Comparison of ENCODE assay signal across 23 cellular contexts in the genomic region with DNA sequence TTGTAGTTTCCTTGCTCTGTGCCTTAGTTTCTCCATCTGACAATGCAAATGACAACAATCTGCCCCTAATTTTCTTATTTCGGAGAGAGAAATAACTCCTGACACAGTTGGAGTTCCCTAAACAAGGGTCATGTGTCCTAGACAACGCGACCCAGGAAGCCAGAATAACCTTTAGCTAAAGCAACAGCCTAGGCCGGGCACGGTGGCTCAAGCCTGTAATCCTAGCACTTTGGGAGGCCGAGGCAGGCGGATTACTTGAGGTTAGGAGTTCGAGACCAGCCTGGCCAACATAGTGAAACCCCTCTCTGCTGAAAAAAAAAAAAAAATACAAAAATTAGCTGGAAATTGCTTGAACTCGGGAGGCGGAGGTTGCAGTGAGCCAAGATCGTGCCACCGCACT.
"Had no signal": no experiment of that assay in that cellular context is flagged by ENCODE, and none has a peak within 500 bp of the region (broad histone marks: within the 10 kb centered on the region; RNA-seq: fewer than 3 reads in every experiment).

No MANE protein-coding gene starts in this region.

- H3K27ac Mint-ChIP-seq: activated B cell treated with CpG ODN at 0.5 μM for 24 hours; activated CD4-positive, alpha-beta T cell treated with anti-CD3 and anti-CD28 coated beads, Interleukin-2, amount 10 ng/mL, durations not matched to agents 24 days and 14 days; activated CD8-positive, alpha-beta memory T cell treated with anti-CD3 and anti-CD28 coated beads, Interleukin-2, amount 10 ng/mL, durations not matched to agents 7 days and 5 days; activated naive CD4-positive, alpha-beta T cell treated with anti-CD3 and anti-CD28 coated beads, Interleukin-2, amount 50 U/mL, for 24 hours; activated T-helper 1 cell treated with anti-CD3 and anti-CD28 coated beads, Interleukin-12 subunit alpha, Interleukin-12 subunit beta, Interleukin-2, Interleukin-4 antibody, amounts not matched to agents 30 ng/mL and 10 ng/mL and 1 ng/mL, durations not matched to agents 14 hours and 24 hours and 36 hours; brain had no signal

- FAIRE-seq: astrocyte, RCC 7860, TTC549 had no signal

- DNase-seq: activated B cell treated with CpG ODN at 0.5 μM for 24 hours; activated CD4-positive, alpha-beta T cell treated with anti-CD3 and anti-CD28 coated beads for 1 hour; activated CD4-positive, alpha-beta T cell treated with anti-CD3 and anti-CD28 coated beads, Interleukin-2, amount 10 ng/mL, durations not matched to agents 24 days and 14 days; activated CD4-positive, alpha-beta T cell treated with anti-CD3 and anti-CD28 coated beads, Interleukin-2, amount 50 U/mL, for 48 hours; activated CD8-positive, alpha-beta memory T cell treated with anti-CD3 and anti-CD28 coated beads, Interleukin-2, amount 10 ng/mL, durations not matched to agents 7 days and 5 days; activated effector memory CD4-positive, alpha-beta T cell treated with Interleukin-2 at 50 U/mL for 16 hours; activated naive CD4-positive, alpha-beta T cell; activated T-cell treated with anti-CD3 and anti-CD28 coated beads, Interleukin-2, amount 50 U/mL, for 24 hours; amygdala; Karpas-422; NCI-H2171; NCI-H226; NCI-H82; NK-92 treated with Interleukin-12 subunit alpha and Interleukin-12 subunit beta, amount 100 ng/mL, for 24 hours; OCI-M1; T1000 had no signal

- ATAC-seq: activated CD8-positive, alpha-beta memory T cell treated with anti-CD3 and anti-CD28 coated beads, Interleukin-2, amount 10 ng/mL, durations not matched to agents 7 days and 5 days had no signal

- H3K36me3 Mint-ChIP-seq: activated naive CD4-positive, alpha-beta T cell treated with anti-CD3 and anti-CD28 coated beads, Interleukin-2, amount 50 U/mL, for 24 hours had no signal

- H3K27me3 Mint-ChIP-seq: activated CD4-positive, alpha-beta T cell treated with anti-CD3 and anti-CD28 coated beads, Interleukin-2, amount 10 ng/mL, durations not matched to agents 24 days and 14 days; activated CD8-positive, alpha-beta memory T cell treated with anti-CD3 and anti-CD28 coated beads, Interleukin-2, amount 10 ng/mL, durations not matched to agents 7 days and 5 days; activated naive CD4-positive, alpha-beta T cell treated with anti-CD3 and anti-CD28 coated beads, Interleukin-2, amount 50 U/mL, for 24 hours; activated T-cell treated with anti-CD3 and anti-CD28 coated beads, Interleukin-2, amount 50 U/mL, for 24 hours; central memory CD8-positive, alpha-beta T cell had no signal

- H3K4me3 Mint-ChIP-seq: activated B cell treated with CpG ODN at 0.5 μM for 24 hours; activated CD4-positive, alpha-beta T cell treated with anti-CD3 and anti-CD28 coated beads, Interleukin-2, amount 10 ng/mL, durations not matched to agents 24 days and 14 days; activated CD8-positive, alpha-beta memory T cell treated with anti-CD3 and anti-CD28 coated beads, Interleukin-2, amount 10 ng/mL, durations not matched to agents 7 days and 5 days; activated naive CD4-positive, alpha-beta T cell treated with anti-CD3 and anti-CD28 coated beads, Interleukin-2, amount 50 U/mL, for 24 hours; activated T-helper 1 cell treated with anti-CD3 and anti-CD28 coated beads, Interleukin-12 subunit alpha, Interleukin-12 subunit beta, Interleukin-2, Interleukin-4 antibody, amounts not matched to agents 30 ng/mL and 10 ng/mL and 1 ng/mL, durations not matched to agents 14 hours and 24 hours and 36 hours; brain; central memory CD8-positive, alpha-beta T cell had no signal

- H3K4me1 Mint-ChIP-seq: brain; central memory CD8-positive, alpha-beta T cell had no signal
